Comparison of ENCODE assay signal across 16 cellular contexts in genomic region chr6:33071579-33071978, GRCh38. TPM values are rescaled to one million over a fixed set of nuclear protein-coding genes. Genes with fewer than 3 reads are reported as not detected.
DNase-seq lines count a peak whose midpoint lies in the region; ATAC-seq lines count a peak whose summit lies in the region.
"Had no signal": no experiment of that assay in that cellular context is flagged by ENCODE, and none has a peak within 500 bp of the region (broad histone marks: within the 10 kb centered on the region; RNA-seq: fewer than 3 reads in every experiment).

No MANE protein-coding gene starts in this region.

- H3K4me3 Mint-ChIP-seq in CD8-positive, alpha-beta memory T cell = peak overlapping the region; percentile 86 to 100 (median 96)
- peak overlapping the region; percentile 3 for H3K4me3 Mint-ChIP-seq in activated CD8-positive, alpha-beta T cell treated with anti-CD3 and anti-CD28 coated beads, Interleukin-2, amount 10 ng/mL, durations not matched to agents 7 days and 5 days
- peak overlapping the region in 5 of 10 donors; percentile 1 to 96 (median 85) for H3K4me3 Mint-ChIP-seq in naive thymus-derived CD4-positive, alpha-beta T cell
- H3K4me3 Mint-ChIP-seq: mesothelial cell of epicardium had no signal

- H3K36me3 ChIP-seq in BLaER1 treated with 17β-estradiol and CSF1 and Interleukin-3, amounts not matched to agents 10 nM and 100 nM = peaks cover 33 to 42% (median 37%) of the 10 kb centered on the region in 11 experiments
- H3K36me3 ChIP-seq in CD8-positive, alpha-beta memory T cell (ENCODE audit: insufficient read depth, low read length) = peaks cover 9% of the 10 kb centered on the region
- peaks cover 0 to 9% (median 4%) of the 10 kb centered on the region in 3 experiments for H3K36me3 ChIP-seq in naive thymus-derived CD4-positive, alpha-beta T cell (ENCODE audit: control insufficient read depth in 2 of 3, insufficient read depth in 3 of 3, low read length in 3 of 3)
- H3K36me3 ChIP-seq: breast epithelium had no signal

- H4K20me1 ChIP-seq in BLaER1 treated with 17β-estradiol and CSF1 and Interleukin-3, amounts not matched to agents 10 nM and 100 nM = peaks cover 0 to 25% (median 7%) of the 10 kb centered on the region in 11 experiments; a peak in 7 of 22 replicates

- peak overlapping the region; percentile 79 to 99 (median 95) for H3K4me2 ChIP-seq in BLaER1 treated with 17β-estradiol and CSF1 and Interleukin-3, amounts not matched to agents 10 nM and 100 nM

- H3K9me3 ChIP-seq in BLaER1 treated with 17β-estradiol and CSF1 and Interleukin-3, amounts not matched to agents 10 nM and 100 nM (replicated peaks in 1 of 11) = peaks cover 0 to 14% (median 6%) of the 10 kb centered on the region in 11 experiments; a peak in 6 of 22 replicates
- H3K9me3 ChIP-seq in CD8-positive, alpha-beta memory T cell (ENCODE audit: low read length) = no peaks in the 10 kb centered on the region
- no peaks in the 10 kb centered on the region for H3K9me3 ChIP-seq in mononuclear cell (ENCODE audit: low read depth, low read length)
- H3K9me3 ChIP-seq in naive thymus-derived CD4-positive, alpha-beta T cell (ENCODE audit: control insufficient read depth in 2 of 3, low read length in 3 of 3) = no peaks in the 10 kb centered on the region
- H3K9me3 ChIP-seq: breast epithelium had no signal

- peak overlapping the region in 7 of 8 donors; percentile 1 to 100 (median 71) for H3K27ac Mint-ChIP-seq in CD8-positive, alpha-beta memory T cell
- H3K27ac Mint-ChIP-seq in activated CD8-positive, alpha-beta T cell treated with anti-CD3 and anti-CD28 coated beads, Interleukin-2, amount 10 ng/mL, durations not matched to agents 7 days and 5 days = no peak overlapping the region
- peak overlapping the region in 2 of 9 donors; percentile 4 to 31 for H3K27ac Mint-ChIP-seq in naive thymus-derived CD4-positive, alpha-beta T cell
- H3K27ac Mint-ChIP-seq: mesothelial cell of epicardium had no signal

- H3K27me3 ChIP-seq in BLaER1 treated with 17β-estradiol and CSF1 and Interleukin-3, amounts not matched to agents 10 nM and 100 nM = no peaks in the 10 kb centered on the region
- H3K27me3 ChIP-seq in CD8-positive, alpha-beta memory T cell (ENCODE audit: insufficient read depth, low read length, poor library complexity, severe bottlenecking) = no peaks in the 10 kb centered on the region
- no peaks in the 10 kb centered on the region for H3K27me3 ChIP-seq in mononuclear cell (ENCODE audit: insufficient read depth, low read length)
- H3K27me3 ChIP-seq in naive thymus-derived CD4-positive, alpha-beta T cell (ENCODE audit: control insufficient read depth in 2 of 2, insufficient read depth in 2 of 2, low read length in 2 of 2) = no peaks in the 10 kb centered on the region
- H3K27me3 ChIP-seq: breast epithelium had no signal

- CTCF ChIA-PET in CD8-positive, alpha-beta memory T cell (lab: Charles Lee) = interaction anchor here (1.1 kb wide), 1 partner anchor 59 kb away, joined by 3 read pairs; no protein-coding TSS in a partner anchor
- CTCF ChIA-PET in activated CD8-positive, alpha-beta T cell treated with anti-CD3 and anti-CD28 coated beads, Interleukin-2, amount 10 ng/mL, durations not matched to agents 7 days and 5 days (lab: Charles Lee) = interaction anchor here (1.0 to 2.8 kb wide), 6 partner anchors 11 to 57 kb away, joined by 3 to 12 read pairs (median 4); no protein-coding TSS in a partner anchor
- CTCF ChIA-PET in naive thymus-derived CD4-positive, alpha-beta T cell (lab: Charles Lee) = no interaction called here

- H3K4me3 ChIP-seq in BLaER1 treated with 17β-estradiol and CSF1 and Interleukin-3, amounts not matched to agents 10 nM and 100 nM = peak overlapping the region; percentile 54 to 76 (median 66); a peak in 17 of 20 replicates
- H3K4me3 ChIP-seq in CD8-positive, alpha-beta memory T cell (ENCODE audit: low read length) = peak overlapping the region; percentile 73
- H3K4me3 ChIP-seq in mononuclear cell (ENCODE audit: low read length) = peak overlapping the region; percentile 46
- no peak overlapping the region for H3K4me3 ChIP-seq in naive thymus-derived CD4-positive, alpha-beta T cell (ENCODE audit: low read length)

- POLR2A ChIA-PET in CD8-positive, alpha-beta memory T cell (lab: Charles Lee) = no interaction called here
- POLR2A ChIA-PET in activated CD8-positive, alpha-beta T cell treated with anti-CD3 and anti-CD28 coated beads, Interleukin-2, amount 10 ng/mL, durations not matched to agents 7 days and 5 days (lab: Charles Lee) = interaction anchor here (0.6 to 2.3 kb wide), 3 partner anchors 58 to 100 kb away, joined by 3 to 6 read pairs (median 4); no protein-coding TSS in a partner anchor
- POLR2A ChIA-PET in naive thymus-derived CD4-positive, alpha-beta T cell (lab: Charles Lee) = no interaction called here

- ATAC-seq in activated CD8-positive, alpha-beta T cell treated with anti-CD3 and anti-CD28 coated beads, Interleukin-2, amount 10 ng/mL, durations not matched to agents 7 days and 5 days = no peak
- ATAC-seq in GM21367 (IDR thresholded peaks at IDR 0.05; ENCODE audit: unreplicated experiment) = no peak
- ATAC-seq in naive thymus-derived CD4-positive, alpha-beta T cell = no peak
- ATAC-seq: Panc1 had no signal

- DNase-seq in CD8-positive, alpha-beta memory T cell = no peak
- DNase-seq in activated CD8-positive, alpha-beta T cell treated with anti-CD3 and anti-CD28 coated beads, Interleukin-2, amount 10 ng/mL, durations not matched to agents 7 days and 5 days = no peak
- no peak for DNase-seq in NCI-H2196 (lab: John Stamatoyannopoulos, UW; ENCODE audit: unreplicated experiment)
- DNase-seq in naive thymus-derived CD4-positive, alpha-beta T cell = no peak
- DNase-seq: activated CD4-positive, alpha-beta T cell treated with anti-CD3 and anti-CD28 coated beads for 1 hour; activated naive CD4-positive, alpha-beta T cell; NCI-H1417 treated with DMSO at 0.1 percent for 48 hours; NCI-H510A treated with DMSO at 0.1 percent for 48 hours had no signal

- H3K9me3 Mint-ChIP-seq in CD8-positive, alpha-beta memory T cell = peaks cover 0 to 9% (median 0%) of the 10 kb centered on the region in 5 donors
- no peaks in the 10 kb centered on the region for H3K9me3 Mint-ChIP-seq in activated CD8-positive, alpha-beta T cell treated with anti-CD3 and anti-CD28 coated beads, Interleukin-2, amount 10 ng/mL, durations not matched to agents 7 days and 5 days (ENCODE audit: insufficient read depth)
- peaks cover 0 to 7% (median 0%) of the 10 kb centered on the region in 11 donors for H3K9me3 Mint-ChIP-seq in naive thymus-derived CD4-positive, alpha-beta T cell

- peaks cover 0 to 1% of the 10 kb centered on the region in 2 donors for H3K27me3 Mint-ChIP-seq in CD8-positive, alpha-beta memory T cell
- peaks cover 6% of the 10 kb centered on the region for H3K27me3 Mint-ChIP-seq in activated CD8-positive, alpha-beta T cell treated with anti-CD3 and anti-CD28 coated beads, Interleukin-2, amount 10 ng/mL, durations not matched to agents 7 days and 5 days (ENCODE audit: low read depth)
- peaks cover 0 to 6% (median under 1%) of the 10 kb centered on the region in 5 donors for H3K27me3 Mint-ChIP-seq in naive thymus-derived CD4-positive, alpha-beta T cell

- H3K9ac ChIP-seq in BLaER1 treated with 17β-estradiol and CSF1 and Interleukin-3, amounts not matched to agents 10 nM and 100 nM = peak overlapping the region; percentile 36 to 83 (median 80); a peak in 20 of 22 replicates
- H3K9ac ChIP-seq: parathyroid adenoma had no signal

- peak overlapping the region in 4 of 11 experiments; percentile 19 to 87 (median 82); a peak in 2 of 22 replicates for H3K27ac ChIP-seq in BLaER1 treated with 17β-estradiol and CSF1 and Interleukin-3, amounts not matched to agents 10 nM and 100 nM
- H3K27ac ChIP-seq in CD8-positive, alpha-beta memory T cell (ENCODE audit: low read depth, low read length) = no peak overlapping the region
- no peak overlapping the region for H3K27ac ChIP-seq in naive thymus-derived CD4-positive, alpha-beta T cell (ENCODE audit: low read depth, low read length)
- H3K27ac ChIP-seq: breast epithelium, C4-2B, parathyroid adenoma had no signal

- peaks cover 44 to 66% (median 63%) of the 10 kb centered on the region in 3 donors for H3K4me1 Mint-ChIP-seq in CD8-positive, alpha-beta memory T cell
- peaks cover 32% of the 10 kb centered on the region for H3K4me1 Mint-ChIP-seq in activated CD8-positive, alpha-beta T cell treated with anti-CD3 and anti-CD28 coated beads, Interleukin-2, amount 10 ng/mL, durations not matched to agents 7 days and 5 days (ENCODE audit: low read depth)
- H3K4me1 Mint-ChIP-seq in naive thymus-derived CD4-positive, alpha-beta T cell = peaks cover 9 to 44% (median 34%) of the 10 kb centered on the region in 7 donors
- H3K4me1 Mint-ChIP-seq: mesothelial cell of epicardium had no signal

- H3K36me3 Mint-ChIP-seq in CD8-positive, alpha-beta memory T cell = peaks cover 22 to 46% (median 22%) of the 10 kb centered on the region in 3 donors
- peaks cover 7% of the 10 kb centered on the region for H3K36me3 Mint-ChIP-seq in activated CD8-positive, alpha-beta T cell treated with anti-CD3 and anti-CD28 coated beads, Interleukin-2, amount 10 ng/mL, durations not matched to agents 7 days and 5 days (ENCODE audit: low read depth)
- peaks cover 0 to 27% (median 7%) of the 10 kb centered on the region in 5 donors for H3K36me3 Mint-ChIP-seq in naive thymus-derived CD4-positive, alpha-beta T cell
- H3K36me3 Mint-ChIP-seq: mesothelial cell of epicardium had no signal

- H3K4me1 ChIP-seq in BLaER1 treated with 17β-estradiol and CSF1 and Interleukin-3, amounts not matched to agents 10 nM and 100 nM = peaks cover 44 to 68% (median 59%) of the 10 kb centered on the region in 10 experiments
- H3K4me1 ChIP-seq in CD8-positive, alpha-beta memory T cell (ENCODE audit: insufficient read depth, low read length) = peaks cover 31% of the 10 kb centered on the region
- peaks cover 31% of the 10 kb centered on the region for H3K4me1 ChIP-seq in mononuclear cell (ENCODE audit: insufficient read depth, low read length)
- peaks cover 5 to 25% of the 10 kb centered on the region in 2 donors for H3K4me1 ChIP-seq in naive thymus-derived CD4-positive, alpha-beta T cell (ENCODE audit: control insufficient read depth in 2 of 2, insufficient read depth in 2 of 2, low read length in 2 of 2)
- H3K4me1 ChIP-seq: breast epithelium had no signal

- intact Hi-C loops in naive thymus-derived CD4-positive, alpha-beta T cell (cut with micrococcal nuclease) = loop anchor here (5.0 to 10.0 kb wide), 3 partner anchors 54 to 177 kb away; no protein-coding TSS in a partner anchor

RNA-seq across cellular contexts. Expression of gene HLA-DPA1, which starts 1.9 kb away (rescaled TPM):
- 10 to 100 TPM; 69.8 to 71.7 TPM for total RNA-seq in CD8-positive, alpha-beta memory T cell
- polyA plus RNA-seq in CD8-positive, alpha-beta memory T cell = 156 TPM
- 10 to 100 TPM; 39.1 to 40.0 TPM for total RNA-seq in activated CD8-positive, alpha-beta T cell treated with anti-CD3 and anti-CD28 coated beads, Interleukin-2, amount 10 ng/mL, durations not matched to agents 7 days and 5 days
- 271 TPM for total RNA-seq in mononuclear cell
- 100 to 1,000 TPM in 2 of 5 experiments, 10 to 100 TPM in 3; 20.2 to 295 (median 45.6) TPM for total RNA-seq in naive thymus-derived CD4-positive, alpha-beta T cell
- 10 to 100 TPM; 21.1 to 67.0 TPM for polyA plus RNA-seq in naive thymus-derived CD4-positive, alpha-beta T cell

RNA-seq across cellular contexts. Expression of gene HLA-DPB1, which starts 4.2 kb away (rescaled TPM):
- 10 to 100 TPM; 20.8 to 25.1 TPM for total RNA-seq in CD8-positive, alpha-beta memory T cell
- polyA plus RNA-seq in CD8-positive, alpha-beta memory T cell = 178 TPM
- 10 to 100 TPM; 21.0 to 22.8 TPM for total RNA-seq in activated CD8-positive, alpha-beta T cell treated with anti-CD3 and anti-CD28 coated beads, Interleukin-2, amount 10 ng/mL, durations not matched to agents 7 days and 5 days
- 166 TPM for total RNA-seq in mononuclear cell
- total RNA-seq in naive thymus-derived CD4-positive, alpha-beta T cell = 100 to 1,000 TPM in 1 of 5 experiments, 10 to 100 TPM in 4; 13.7 to 308 (median 43.3) TPM
- polyA plus RNA-seq in naive thymus-derived CD4-positive, alpha-beta T cell = 10 to 100 TPM; 24.9 to 87.6 TPM
